10 cellular contexts compared by ENCODE assay signal in the genomic region with DNA sequence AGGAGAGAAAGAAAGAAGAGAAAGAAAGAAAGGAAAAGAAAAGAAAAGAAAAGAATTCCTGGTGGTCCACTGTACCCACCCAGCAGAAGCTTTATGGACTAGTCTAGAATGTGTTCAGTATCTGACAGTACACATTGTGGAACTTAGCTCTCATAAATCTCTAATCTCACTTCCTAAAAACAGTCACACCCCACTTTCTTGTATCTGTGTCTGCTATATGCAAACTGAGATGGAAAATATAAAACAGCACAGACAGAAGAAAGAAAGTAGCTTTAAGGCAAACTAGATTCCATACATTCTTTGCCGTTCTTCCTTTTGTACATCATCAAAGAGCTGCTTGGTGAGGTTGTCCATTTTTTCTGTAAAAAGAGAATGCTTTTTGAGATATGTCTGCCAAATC. TPM values are rescaled to one million over a fixed set of nuclear protein-coding genes. Genes with fewer than 3 reads are reported as not detected.
DNase-seq lines count a peak whose midpoint lies in the region; ATAC-seq and TF ChIP-seq lines count a peak whose summit lies in the region.
"Had no signal": no experiment of that assay in that cellular context is flagged by ENCODE, and none has a peak within 500 bp of the region (broad histone marks: within the 10 kb centered on the region; RNA-seq: fewer than 3 reads in every experiment).

No MANE protein-coding gene starts in this region.

- no peaks in the 10 kb centered on the region for H3K4me1 ChIP-seq in testis
- H3K4me1 ChIP-seq in left lung, result no peaks in the 10 kb centered on the region

- no peak overlapping the region for H3K27ac ChIP-seq in testis
- no peak overlapping the region for H3K27ac ChIP-seq in left lung

- TF ChIP-seq POLR2A in testis (IDR thresholded peaks at IDR 0.05), result no peak

- no peaks in the 10 kb centered on the region for H3K36me3 ChIP-seq in testis (ENCODE audit: low read depth, missing control alignments)
- H3K36me3 ChIP-seq in left lung, result peaks cover 0 to 4% of the 10 kb centered on the region in 2 donors

- TF ChIP-seq CTCF in testis (IDR thresholded peaks at IDR 0.05), result no peak
- TF ChIP-seq CTCF in left lung (IDR thresholded peaks at IDR 0.05), result no peak

- H3K9me3 ChIP-seq in testis (no peaks in the 10 kb centered on the region), left lung (no peaks in the 10 kb centered on the region)

- DNase-seq in foreskin melanocyte (peak; percentile 82), testis (no peak), left lung (no peak), hippocampal formation (lab: John Stamatoyannopoulos, UW) (no peak), NCI-H2196 (lab: John Stamatoyannopoulos, UW; ENCODE audit: unreplicated experiment) (no peak)
- DNase-seq: Kasumi-1, right cardiac atrium had no signal

- intact Hi-C loops in testis (cut with DNase I; ENCODE audit: low total_unique reads), result no loop called here
- intact Hi-C loops in left lung (cut with DNase I), result no loop called here

- 61 to 68% methylated on average over 1 of the region's 1 CpG for WGBS in testis, 2 donors

- H3K4me3 ChIP-seq in testis (no peak overlapping the region), left lung (no peak overlapping the region)

- H3K27me3 ChIP-seq in testis, result no peaks in the 10 kb centered on the region
- H3K27me3 ChIP-seq in left lung, result no peaks in the 10 kb centered on the region

- ATAC-seq in GM18517 (IDR thresholded peaks at IDR 0.05; ENCODE audit: unreplicated experiment) (peak; percentile 80), GM21723 (IDR thresholded peaks at IDR 0.05; ENCODE audit: unreplicated experiment) (peak; percentile 74), HG03520 (IDR thresholded peaks at IDR 0.05; ENCODE audit: unreplicated experiment) (peak; percentile 71), left lung (no peak)
- ATAC-seq: right cardiac atrium had no signal

RNA-seq across cellular contexts. Expression of gene GNB5, which starts 41.1 kb away (rescaled TPM):
- total RNA-seq in testis (10 to 100 TPM; 65.4 to 82.3 TPM), left lung (10 to 100 TPM; 13.9 to 18.9 TPM)
- polyA plus RNA-seq in testis (ENCODE audit: insufficient read depth, low read depth, low replicate concordance), result 37.1 TPM
